ENCODE assay signal across 3 cellular contexts in the genomic region with DNA sequence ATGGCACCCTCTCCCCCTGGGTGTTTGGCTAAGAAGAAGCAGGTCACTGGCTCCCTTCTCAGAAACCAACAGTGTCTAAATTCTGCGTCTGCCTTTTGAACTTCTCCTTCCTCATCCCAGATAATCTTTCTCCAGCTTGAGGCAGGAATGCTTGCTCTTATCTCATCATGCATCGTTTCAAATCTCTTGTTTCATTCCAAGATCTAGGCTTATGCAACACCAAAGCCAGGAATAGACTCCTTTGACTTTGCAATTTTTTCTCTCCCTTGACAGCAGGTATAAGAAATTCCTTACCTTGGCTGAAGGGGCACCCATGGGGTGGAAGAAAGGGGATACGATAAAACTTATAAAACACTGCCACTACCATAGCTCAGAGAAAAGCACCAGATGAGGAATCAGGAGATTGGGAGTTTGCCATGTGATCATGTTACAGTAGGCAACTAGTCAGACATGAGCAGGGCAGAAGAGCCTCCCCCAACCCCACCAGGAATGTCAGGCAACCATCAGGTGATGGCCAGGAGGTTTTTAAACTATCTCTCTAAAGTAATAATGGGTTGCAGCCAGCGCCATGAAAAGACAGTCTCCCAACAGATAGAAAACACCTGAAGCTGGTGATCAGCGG.
TF ChIP-seq lines count a peak whose summit lies in the region.

No MANE protein-coding gene starts in this region.

TF ChIP-seq in GM23338, 12 proteins besides CTCF, POLR2A, EP300 and RAD21:
- TF ChIP-seq CREB1 (CRISPR knock-in tag; IDR thresholded peaks at IDR 0.05; ENCODE audit: low read depth): no peak
- TF ChIP-seq ZNF114 (CRISPR knock-in tag; IDR thresholded peaks at IDR 0.05): no peak

TF ChIP-seq in IMR-90, 13 proteins besides CTCF, POLR2A, EP300 and RAD21:
- TF ChIP-seq USF2 (IDR thresholded peaks at IDR 0.05; ENCODE audit: low read depth, low read length): no peak
- no peak for TF ChIP-seq MAFK (IDR thresholded peaks at IDR 0.05; ENCODE audit: low read depth, low read length)
- TF ChIP-seq, protein P1, sequence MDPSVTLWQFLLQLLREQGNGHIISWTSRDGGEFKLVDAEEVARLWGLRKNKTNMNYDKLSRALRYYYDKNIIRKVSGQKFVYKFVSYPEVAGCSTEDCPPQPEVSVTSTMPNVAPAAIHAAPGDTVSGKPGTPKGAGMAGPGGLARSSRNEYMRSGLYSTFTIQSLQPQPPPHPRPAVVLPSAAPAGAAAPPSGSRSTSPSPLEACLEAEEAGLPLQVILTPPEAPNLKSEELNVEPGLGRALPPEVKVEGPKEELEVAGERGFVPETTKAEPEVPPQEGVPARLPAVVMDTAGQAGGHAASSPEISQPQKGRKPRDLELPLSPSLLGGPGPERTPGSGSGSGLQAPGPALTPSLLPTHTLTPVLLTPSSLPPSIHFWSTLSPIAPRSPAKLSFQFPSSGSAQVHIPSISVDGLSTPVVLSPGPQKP (IDR thresholded peaks at IDR 0.05; ENCODE audit: borderline replicate concordance, low read depth, low read length): no peak
- no peak for TF ChIP-seq MXI1 (IDR thresholded peaks at IDR 0.05; ENCODE audit: borderline replicate concordance, low read depth, low read length)
- no peak for TF ChIP-seq MAZ (IDR thresholded peaks at IDR 0.05; ENCODE audit: borderline replicate concordance, low read depth, low read length)
- no peak for TF ChIP-seq CEBPB (IDR thresholded peaks at IDR 0.05; ENCODE audit: low read depth, low read length)
- TF ChIP-seq FOS (IDR thresholded peaks at IDR 0.05; ENCODE audit: low read depth, low read length): no peak
- no peak for TF ChIP-seq CHD1 (IDR thresholded peaks at IDR 0.05; ENCODE audit: low read depth, low read length)

TF ChIP-seq in H1, 55 proteins besides CTCF, POLR2A, EP300 and RAD21:
- no peak for TF ChIP-seq SRF (IDR thresholded peaks at IDR 0.05; ENCODE audit: low read depth, low read length)
- TF ChIP-seq EZH2 (IDR thresholded peaks at IDR 0.05; ENCODE audit: low read depth, low read length, severe bottlenecking): no peak
- no peak for TF ChIP-seq NRF1 (IDR thresholded peaks at IDR 0.05; ENCODE audit: low read depth, low read length)
- no peak for TF ChIP-seq MAFK (IDR thresholded peaks at IDR 0.05; ENCODE audit: low read depth, low read length)
- no peak for TF ChIP-seq YY1 (IDR thresholded peaks at IDR 0.05; ENCODE audit: low read depth, low read length)
- no peak for TF ChIP-seq TEAD4 (IDR thresholded peaks at IDR 0.05; ENCODE audit: low read depth, low read length)
- TF ChIP-seq POU5F1 (IDR thresholded peaks at IDR 0.05; ENCODE audit: low read depth, low read length): no peak
- TF ChIP-seq KDM4A (IDR thresholded peaks at IDR 0.05; ENCODE audit: low read depth, low read length, severe bottlenecking): no peak
- TF ChIP-seq GTF2F1 (IDR thresholded peaks at IDR 0.05; ENCODE audit: borderline replicate concordance, low read depth, low read length): no peak
- no peak for TF ChIP-seq USF2 (IDR thresholded peaks at IDR 0.05; ENCODE audit: low read length)
- TF ChIP-seq SAP30 (IDR thresholded peaks at IDR 0.05; ENCODE audit: insufficient read depth, insufficient replicate concordance, low read length): no peak
- no peak for TF ChIP-seq JUN (IDR thresholded peaks at IDR 0.05; ENCODE audit: low read depth, low read length)
- TF ChIP-seq KDM1A (IDR thresholded peaks at IDR 0.05; ENCODE audit: borderline replicate concordance, low read length): no peak
- TF ChIP-seq ATF2 (IDR thresholded peaks at IDR 0.05; ENCODE audit: low read length): no peak
- no peak for TF ChIP-seq SIX5 (IDR thresholded peaks at IDR 0.05; ENCODE audit: low read depth, low read length)
- TF ChIP-seq SIN3A (conservative IDR thresholded peaks at IDR 0.05 in 1 of 2, IDR thresholded peaks at IDR 0.05 in 1 of 2; ENCODE audit: low read depth in 1 of 2, low read length in 2 of 2): no peak
